Comparison of ENCODE assay signal across 8 cellular contexts in genomic region chr4:7070729-7071511, GRCh38. TPM values are rescaled to one million over a fixed set of nuclear protein-coding genes. Genes with fewer than 3 reads are reported as not detected.
A peak's percentile ranks its signal among the peaks of the same experiment; 100 is the strongest.
DNase-seq lines count a peak whose midpoint lies in the region; ATAC-seq and TF ChIP-seq lines count a peak whose summit lies in the region.

No MANE protein-coding gene starts in this region.

- TF ChIP-seq RAD21 in liver (IDR thresholded peaks at IDR 0.05) = peak; percentile 96 to 99

- no peaks in the 10 kb centered on the region for H3K36me3 ChIP-seq in liver (ENCODE audit: control insufficient read depth in 4 of 4, insufficient read depth in 3 of 4, low read depth in 1 of 4, low read length in 3 of 4)

- no peak overlapping the region for H3K27ac ChIP-seq in liver (ENCODE audit: low read depth in 1 of 2, low read length in 2 of 2)

- peaks cover 8 to 18% (median 13%) of the 10 kb centered on the region in 4 donors for H3K4me1 ChIP-seq in liver (ENCODE audit: control insufficient read depth in 4 of 4, insufficient read depth in 4 of 4, low read length in 3 of 4)

- DNase-seq in A172 (ENCODE audit: low spot score) (peak; percentile 58), NCI-H524 treated with DMSO at 0.1 percent for 48 hours (lab: John Stamatoyannopoulos, UW) (peak; percentile 61), choroid plexus epithelial cell (ENCODE audit: low read depth) (peak; percentile 76)
- peak; percentile 90 for DNase-seq in activated CD4-positive, alpha-beta T cell treated with anti-CD3 and anti-CD28 coated beads for 48 hours
- peak; percentile 76 to 79 (median 77) for DNase-seq in stimulated activated CD4-positive, alpha-beta T cell treated with anti-CD3 and anti-CD28 coated beads, TNF-alpha, amount 100 ng/mL, for 4 hours (ENCODE audit: low read depth in 3 of 3)

- no peaks in the 10 kb centered on the region for H3K9me3 ChIP-seq in liver (ENCODE audit: control insufficient read depth in 4 of 4, low read length in 3 of 4)

- H3K4me3 ChIP-seq in choroid plexus epithelial cell (ENCODE audit: low read depth, low read length) (no peak overlapping the region), liver (ENCODE audit: low read depth in 1 of 3, low read length in 3 of 3) (no peak overlapping the region)

- no peaks in the 10 kb centered on the region for H3K27me3 ChIP-seq in liver (ENCODE audit: control insufficient read depth in 4 of 4, insufficient read depth in 4 of 4, low read length in 3 of 4)

- WGBS in liver = 38% methylated on average over 23 of the region's 23 CpGs

- peak; percentile 99 for TF ChIP-seq CTCF in choroid plexus epithelial cell (conservative IDR thresholded peaks at IDR 0.05; ENCODE audit: low read depth, low read length)
- TF ChIP-seq CTCF in liver (IDR thresholded peaks at IDR 0.05; ENCODE audit: low read depth, low read length, missing input control) = peak; percentile 99

- ATAC-seq in GM18498 (IDR thresholded peaks at IDR 0.05; ENCODE audit: unreplicated experiment) (peak; percentile 31), HG03175 (IDR thresholded peaks at IDR 0.05; ENCODE audit: unreplicated experiment) (peak; percentile 38)

- no peak overlapping the region for H3K9ac ChIP-seq in liver (ENCODE audit: low read depth in 1 of 2, low read length in 2 of 2)

TF ChIP-seq in liver, 16 proteins besides CTCF, POLR2A, EP300 and RAD21:
- TF ChIP-seq NR2F2 (IDR thresholded peaks at IDR 0.05) (peak; percentile 22), HNF4A (conservative IDR thresholded peaks at IDR 0.05) (peak in 1 of 2 donors; percentile 48), RXRA (IDR thresholded peaks at IDR 0.05) (peak in 1 of 2 donors; percentile 62), GABPA (IDR thresholded peaks at IDR 0.05 in 1 of 2, conservative IDR thresholded peaks at IDR 0.05 in 1 of 2) (no peak)

RNA-seq across cellular contexts. Expression of gene GRPEL1, which starts 3.1 kb away (rescaled TPM):
- total RNA-seq in A172 (2014; rRNA removed; shearing (Covaris generic)) = 57.9 and 76.0 TPM in 2 replicates
- total RNA-seq in liver = 10 to 100 TPM in 1 of 2 donors, 1 to 10 TPM in 1; 9.8 to 35.2 TPM
- 10 to 100 TPM; 45.2 to 98.1 TPM for polyA plus RNA-seq in liver

RNA-seq across cellular contexts. Expression of gene TADA2B, which starts 27.7 kb away (rescaled TPM):
- total RNA-seq in A172 (2014; rRNA removed; shearing (Covaris generic)) = 12.6 and 15.3 TPM in 2 replicates
- 10 to 100 TPM; 12.8 to 13.8 TPM for total RNA-seq in liver
- 10 to 100 TPM in 1 of 2 donors, 1 to 10 TPM in 1; 3.6 to 12.5 TPM for polyA plus RNA-seq in liver
